Comparison of ENCODE assay signal across 1 cellular context in genomic region chr16:67463059-67463458, GRCh38.
TF ChIP-seq lines count a peak whose summit lies in the region.

No MANE protein-coding gene starts in this region.

TF ChIP-seq in HepG2, 621 proteins besides CTCF, POLR2A, EP300 and RAD21:
- no peak for TF ChIP-seq ZNF235 (CRISPR knock-in tag; IDR thresholded peaks at IDR 0.05; ENCODE audit: borderline replicate concordance)
- peak; percentile 81 to 82 for TF ChIP-seq MAFK (conservative IDR thresholded peaks at IDR 0.05 in 1 of 2, IDR thresholded peaks at IDR 0.05 in 1 of 2; ENCODE audit: low read length in 2 of 2)
- no peak for TF ChIP-seq JDP2 (CRISPR knock-in tag; IDR thresholded peaks at IDR 0.05; ENCODE audit: borderline replicate concordance)
- TF ChIP-seq MAFF (IDR thresholded peaks at IDR 0.05; ENCODE audit: low read depth, low read length): peak; percentile 68; the same call in 1 of the 2 replicates
- TF ChIP-seq TP53 (CRISPR knock-in tag; conservative IDR thresholded peaks at IDR 0.05): no peak
- TF ChIP-seq MED8 (CRISPR knock-in tag; IDR thresholded peaks at IDR 0.05; ENCODE audit: insufficient replicate concordance): no peak
